In genomic region chr15:78871483-78872127, GRCh38 we compare ENCODE assay signal across 8 cellular contexts. TPM values are rescaled to one million over a fixed set of nuclear protein-coding genes. Genes with fewer than 3 reads are reported as not detected.
DNase-seq lines count a peak whose midpoint lies in the region; TF ChIP-seq lines count a peak whose summit lies in the region.
"Not testable (repeated sequence)": the region's sequence is repeated elsewhere in the genome, so short reads cannot be mapped to it uniquely, and the experiment has no call there.

No MANE protein-coding gene starts in this region.

- H3K14ac ChIP-seq in mesenchymal stem cell (ENCODE audit: low read length in 2 of 2), result not testable (repeated sequence)

- H3K4me2 ChIP-seq in fibroblast of lung (ENCODE audit: extremely low read depth, insufficient read depth, low read length); mesenchymal stem cell (ENCODE audit: low read length, poor library complexity, severe bottlenecking): not testable (repeated sequence)

- peaks cover 37% of the 10 kb centered on the region for H3K79me2 ChIP-seq in fibroblast of lung (ENCODE audit: control insufficient read depth, insufficient read depth, low read length)

- H2BK5ac ChIP-seq in mesenchymal stem cell (ENCODE audit: low read depth, low read length, poor library complexity, severe bottlenecking), result not testable (repeated sequence)

- not testable (repeated sequence) for H3K9ac ChIP-seq in fibroblast of lung (ENCODE audit: insufficient read depth, low read length)
- H3K9ac ChIP-seq in mesenchymal stem cell (ENCODE audit: low read length), result peak overlapping the region; percentile 89

- H3K36me3 Mint-ChIP-seq in Caco-2 (ENCODE audit: insufficient read depth, unreplicated experiment), result peaks cover 36% of the 10 kb centered on the region
- H3K36me3 Mint-ChIP-seq in activated CD4-positive, alpha-beta T cell treated with anti-CD3 and anti-CD28 coated beads, Interleukin-2, amount 10 ng/mL, durations not matched to agents 7 days and 5 days (ENCODE audit: low read depth), result peaks cover 15% of the 10 kb centered on the region

- not testable (repeated sequence) for H2BK12ac ChIP-seq in mesenchymal stem cell (ENCODE audit: low read length in 2 of 2)

- H3K18ac ChIP-seq in mesenchymal stem cell (ENCODE audit: low read depth in 1 of 2, low read length in 2 of 2), result not testable (repeated sequence)

- DNase-seq in Caco-2, result peak in 1 of 2 experiments; percentile 34
- DNase-seq in NCI-H748 (lab: John Stamatoyannopoulos, UW; ENCODE audit: unreplicated experiment), result peak; percentile 19
- DNase-seq in activated CD4-positive, alpha-beta T cell treated with anti-CD3 and anti-CD28 coated beads, Interleukin-2, amount 10 ng/mL, durations not matched to agents 7 days and 5 days; ascending aorta (ENCODE audit: low spot score in 2 of 2); fibroblast of lung (ENCODE audit: low read depth in 2 of 2); mesenchymal stem cell; suprapubic skin (ENCODE audit: low spot score in 2 of 2): not testable (repeated sequence)
- DNase-seq in posterior vena cava (ENCODE audit: low spot score), result peak; percentile 30

- not testable (repeated sequence) for H3K9me3 ChIP-seq in Caco-2; ascending aorta; fibroblast of lung (ENCODE audit: control insufficient read depth, insufficient read depth, low read depth, low read length); mesenchymal stem cell (ENCODE audit: control insufficient read depth, low read length); suprapubic skin

- TF ChIP-seq CTCF in Caco-2 (IDR thresholded peaks at IDR 0.05; ENCODE audit: insufficient read depth in 1 of 2, low read depth in 1 of 2, low read length in 1 of 2, severe bottlenecking in 1 of 2, unreplicated experiment in 1 of 2); ascending aorta (IDR thresholded peaks at IDR 0.05); fibroblast of lung (conservative IDR thresholded peaks at IDR 0.05 in 1 of 2, IDR thresholded peaks at IDR 0.05 in 1 of 2; ENCODE audit: low read depth in 1 of 2, low read length in 2 of 2); suprapubic skin (IDR thresholded peaks at IDR 0.05): not testable (repeated sequence)

- not testable (repeated sequence) for H2BK15ac ChIP-seq in mesenchymal stem cell (ENCODE audit: low read depth, poor library complexity, severe bottlenecking)

- H3K4me3 Mint-ChIP-seq in Caco-2 (ENCODE audit: unreplicated experiment), result peak overlapping the region; percentile 83
- H3K4me3 Mint-ChIP-seq in activated CD4-positive, alpha-beta T cell treated with anti-CD3 and anti-CD28 coated beads, Interleukin-2, amount 10 ng/mL, durations not matched to agents 7 days and 5 days, result peak overlapping the region; percentile 69

- POLR2A ChIA-PET in Caco-2 (lab: Charles Lee); activated CD4-positive, alpha-beta T cell treated with anti-CD3 and anti-CD28 coated beads, Interleukin-2, amount 10 ng/mL, durations not matched to agents 7 days and 5 days (lab: Charles Lee): not testable (repeated sequence)

- H3K9me3 Mint-ChIP-seq in Caco-2 (ENCODE audit: unreplicated experiment); activated CD4-positive, alpha-beta T cell treated with anti-CD3 and anti-CD28 coated beads, Interleukin-2, amount 10 ng/mL, durations not matched to agents 7 days and 5 days: not testable (repeated sequence)

- not testable (repeated sequence) for H3K36me3 ChIP-seq in Caco-2 (ENCODE audit: control insufficient read depth, insufficient read depth, low read length); ascending aorta; fibroblast of lung (ENCODE audit: control insufficient read depth, insufficient read depth, low read length); mesenchymal stem cell (ENCODE audit: control insufficient read depth in 1 of 2, insufficient read depth in 2 of 2, low read depth in 1 of 2, low read length in 2 of 2); suprapubic skin

- not testable (repeated sequence) for TF ChIP-seq POLR2A in suprapubic skin (IDR thresholded peaks at IDR 0.05)

- peaks cover 24% of the 10 kb centered on the region for H3K4me1 Mint-ChIP-seq in Caco-2 (ENCODE audit: low read depth, unreplicated experiment)
- peaks cover 34% of the 10 kb centered on the region for H3K4me1 Mint-ChIP-seq in activated CD4-positive, alpha-beta T cell treated with anti-CD3 and anti-CD28 coated beads, Interleukin-2, amount 10 ng/mL, durations not matched to agents 7 days and 5 days

- not testable (repeated sequence) for H4K8ac ChIP-seq in mesenchymal stem cell (ENCODE audit: low read length)

- peaks cover 20% of the 10 kb centered on the region for H3K4me1 ChIP-seq in Caco-2
- not testable (repeated sequence) for H3K4me1 ChIP-seq in ascending aorta; fibroblast of lung (ENCODE audit: control insufficient read depth, extremely low read depth, insufficient read depth, low read length); mesenchymal stem cell (ENCODE audit: control insufficient read depth, insufficient read depth, low read depth, low read length)
- peaks cover 27% of the 10 kb centered on the region for H3K4me1 ChIP-seq in suprapubic skin

- peak overlapping the region; percentile 99 for H3K27ac Mint-ChIP-seq in Caco-2 (ENCODE audit: unreplicated experiment)
- H3K27ac Mint-ChIP-seq in activated CD4-positive, alpha-beta T cell treated with anti-CD3 and anti-CD28 coated beads, Interleukin-2, amount 10 ng/mL, durations not matched to agents 7 days and 5 days, result peak overlapping the region; percentile 93

- BruUV-seq in Caco-2 (replicated peaks; lab: Mats Ljungman, UMichigan), result not testable (repeated sequence)

- not testable (repeated sequence) for H3K4me3 ChIP-seq in Caco-2 (ENCODE audit: low read depth, low read length); suprapubic skin
- peak overlapping the region in 1 of 2 donors; percentile 98 for H3K4me3 ChIP-seq in ascending aorta
- peak overlapping the region in 1 of 4 experiments; percentile 69 for H3K4me3 ChIP-seq in fibroblast of lung (replicated peaks in 1 of 4; ENCODE audit: control extremely low read depth in 1 of 4, insufficient read depth in 1 of 4, low read depth in 3 of 4, low read length in 4 of 4)
- H3K4me3 ChIP-seq in mesenchymal stem cell (ENCODE audit: insufficient read depth in 1 of 2, low read depth in 1 of 2, low read length in 2 of 2), result peak overlapping the region in 1 of 2 experiments; percentile 75

- H3K4ac ChIP-seq in mesenchymal stem cell (ENCODE audit: low read depth in 1 of 2, low read length in 2 of 2), result not testable (repeated sequence)

- H4K20me1 ChIP-seq in fibroblast of lung (ENCODE audit: control insufficient read depth, extremely low read depth, insufficient read depth, low read length), result not testable (repeated sequence)

- WGBS in mesenchymal stem cell, result 92% methylated on average over 24 of the region's 24 CpGs
- 83% methylated on average over 24 of the region's 24 CpGs for WGBS in suprapubic skin

- not testable (repeated sequence) for H3K27me3 Mint-ChIP-seq in Caco-2 (ENCODE audit: insufficient read depth, unreplicated experiment); activated CD4-positive, alpha-beta T cell treated with anti-CD3 and anti-CD28 coated beads, Interleukin-2, amount 10 ng/mL, durations not matched to agents 7 days and 5 days

- TF ChIP-seq EP300 in suprapubic skin (IDR thresholded peaks at IDR 0.05), result not testable (repeated sequence)

- not testable (repeated sequence) for H3K23ac ChIP-seq in mesenchymal stem cell (ENCODE audit: low read length in 2 of 2)

- CTCF ChIA-PET in Caco-2 (lab: Charles Lee), result interaction anchor here (0.6 to 0.7 kb wide), 2 partner anchors 123 to 307 kb away, joined by 3 read pairs; no protein-coding TSS in a partner anchor
- CTCF ChIA-PET in activated CD4-positive, alpha-beta T cell treated with anti-CD3 and anti-CD28 coated beads, Interleukin-2, amount 10 ng/mL, durations not matched to agents 7 days and 5 days (lab: Charles Lee), result interaction anchor here (0.6 to 1.7 kb wide), 2 partner anchors 10 to 116 kb away, joined by 5 to 6 read pairs; no protein-coding TSS in a partner anchor

- peak overlapping the region; percentile 97 for H2AFZ ChIP-seq in fibroblast of lung (ENCODE audit: low read length)
- not testable (repeated sequence) for H2AFZ ChIP-seq in mesenchymal stem cell (ENCODE audit: low read depth, low read length)

- H3K79me1 ChIP-seq in mesenchymal stem cell (replicated peaks; ENCODE audit: low read length, poor library complexity, severe bottlenecking), result not testable (repeated sequence)

- H4K91ac ChIP-seq in mesenchymal stem cell (ENCODE audit: low read length), result not testable (repeated sequence)

- H3K27ac ChIP-seq in ascending aorta, result peak overlapping the region; percentile 100
- peak overlapping the region; percentile 100 for H3K27ac ChIP-seq in fibroblast of lung (ENCODE audit: insufficient read depth, low read length)
- not testable (repeated sequence) for H3K27ac ChIP-seq in mesenchymal stem cell (ENCODE audit: low read length, poor library complexity, severe bottlenecking)
- peak overlapping the region; percentile 100 for H3K27ac ChIP-seq in suprapubic skin

- not testable (repeated sequence) for H2AK5ac ChIP-seq in mesenchymal stem cell (ENCODE audit: low read length, severe bottlenecking)

- H2BK120ac ChIP-seq in mesenchymal stem cell (ENCODE audit: low read depth, low read length), result not testable (repeated sequence)

- not testable (repeated sequence) for H3K27me3 ChIP-seq in Caco-2 (replicated peaks; ENCODE audit: control insufficient read depth, insufficient read depth, low read length); ascending aorta; fibroblast of lung (ENCODE audit: control insufficient read depth, insufficient read depth, low read length); mesenchymal stem cell (ENCODE audit: control insufficient read depth in 1 of 2, insufficient read depth in 1 of 2, low read length in 2 of 2); suprapubic skin

- intact Hi-C loops in Caco-2 (cut with micrococcal nuclease; ENCODE audit: unreplicated experiment); posterior vena cava (cut with DNase I): not testable (repeated sequence)
- intact Hi-C loops in ascending aorta (cut with DNase I), result loop anchor here (1.0 to 2.0 kb wide), 2 partner anchors 11 to 115 kb away; no protein-coding TSS in a partner anchor

RNA-seq across cellular contexts. Expression of gene MORF4L1, which starts 1.1 kb away (rescaled TPM):
- 424 and 426 TPM in 2 replicates for total RNA-seq in Caco-2 (2022)
- 100 to 1,000 TPM; 225 to 274 TPM for total RNA-seq in activated CD4-positive, alpha-beta T cell treated with anti-CD3 and anti-CD28 coated beads, Interleukin-2, amount 10 ng/mL, durations not matched to agents 7 days and 5 days
- total RNA-seq in ascending aorta, result 108 TPM
- total RNA-seq in fibroblast of lung, result 268 and 345 TPM in 2 replicates
- polyA plus RNA-seq in fibroblast of lung, result 616 and 710 TPM in 2 replicates
- 400 and 554 TPM in 2 replicates for polyA plus RNA-seq in fibroblast of lung (2012)
- polyA minus RNA-seq in fibroblast of lung (ENCODE audit: low replicate concordance), result 36.7 and 38.4 TPM in 2 replicates
- polyA plus RNA-seq in mesenchymal stem cell (2013, experiment 1 of 2), result 560 TPM
- 524 TPM for polyA plus RNA-seq in mesenchymal stem cell (2013, experiment 2 of 2)
- 100 to 1,000 TPM; 311 to 339 TPM for total RNA-seq in posterior vena cava
- total RNA-seq in suprapubic skin, result 100 to 1,000 TPM; 103 to 149 (median 127) TPM
